In genomic region chr18:76351961-76352581, GRCh38 we compare ENCODE assay signal across 9 cellular contexts.
DNase-seq lines count a peak whose midpoint lies in the region; ATAC-seq and TF ChIP-seq lines count a peak whose summit lies in the region.
"Had no signal": no experiment of that assay in that cellular context is flagged by ENCODE, and none has a peak within 500 bp of the region (broad histone marks: within the 10 kb centered on the region; RNA-seq: fewer than 3 reads in every experiment).

No MANE protein-coding gene starts in this region.

- peaks cover 28% of the 10 kb centered on the region for H3K36me3 Mint-ChIP-seq in endothelial cell (ENCODE audit: low read depth, unreplicated experiment)

- ATAC-seq in HG02981 (IDR thresholded peaks at IDR 0.05; ENCODE audit: unreplicated experiment) = no peak
- ATAC-seq in GM21390 (IDR thresholded peaks at IDR 0.05; ENCODE audit: unreplicated experiment) = no peak

- no peak overlapping the region for H3K4me3 Mint-ChIP-seq in endothelial cell (ENCODE audit: unreplicated experiment)

- H3K9me3 Mint-ChIP-seq in endothelial cell (ENCODE audit: unreplicated experiment) = no peaks in the 10 kb centered on the region

- H3K27me3 ChIP-seq in rectal smooth muscle tissue (ENCODE audit: control insufficient read depth, insufficient read depth, low read length) = no peaks in the 10 kb centered on the region

- TF ChIP-seq CTCF in endothelial cell (IDR thresholded peaks at IDR 0.05; ENCODE audit: unreplicated experiment) = no peak

- no peak overlapping the region for H3K27ac Mint-ChIP-seq in endothelial cell (ENCODE audit: unreplicated experiment)

- H3K4me1 ChIP-seq in rectal smooth muscle tissue (ENCODE audit: control insufficient read depth, insufficient read depth, low read length) = peaks cover 9% of the 10 kb centered on the region

- H3K4me3 ChIP-seq in rectal smooth muscle tissue (ENCODE audit: low read length) = peak overlapping the region; percentile 55

- H3K27ac ChIP-seq in rectal smooth muscle tissue (ENCODE audit: low read depth, low read length) = peak overlapping the region; percentile 64

- H3K9ac ChIP-seq in rectal smooth muscle tissue (ENCODE audit: low read length) = no peak overlapping the region

- DNase-seq in GM04504 (ENCODE audit: low read depth) (peak; percentile 83), NCI-H748 treated with DMSO at 0.1 percent for 48 hours (lab: John Stamatoyannopoulos, UW) (peak; percentile 83), fibroblast of peridontal ligament (ENCODE audit: extremely low read depth) (peak; percentile 81), pons (ENCODE audit: low spot score) (no peak), endothelial cell (ENCODE audit: low spot score) (no peak)
- DNase-seq: activated gamma-delta T cell had no signal

- H3K27me3 Mint-ChIP-seq in endothelial cell (ENCODE audit: unreplicated experiment) = peaks cover 18% of the 10 kb centered on the region

- peaks cover 5% of the 10 kb centered on the region for H3K4me1 Mint-ChIP-seq in endothelial cell (ENCODE audit: unreplicated experiment)

- H3K36me3 ChIP-seq in rectal smooth muscle tissue (ENCODE audit: control insufficient read depth, insufficient read depth, low read length) = no peaks in the 10 kb centered on the region

Comparison
In these comparisons a context has a peak if more than half of its experiments do, and no peak if none do; other contexts are left out.
1. DNase-seq: peak in GM04504 (single experiment), NCI-H748 treated with DMSO at 0.1 percent for 48 hours (single experiment) and fibroblast of peridontal ligament (single experiment); none in pons (single experiment) and endothelial cell (single experiment).